In genomic region chr22:23984430-23984829, GRCh38 we compare ENCODE assay signal across 8 cellular contexts. TPM values are rescaled to one million over a fixed set of nuclear protein-coding genes. Genes with fewer than 3 reads are reported as not detected.
DNase-seq lines count a peak whose midpoint lies in the region; ATAC-seq and TF ChIP-seq lines count a peak whose summit lies in the region.

No MANE protein-coding gene starts in this region.

- no peak overlapping the region for H3K4me3 ChIP-seq in suprapubic skin

- no peaks in the 10 kb centered on the region for H3K9me3 ChIP-seq in suprapubic skin

- no peaks in the 10 kb centered on the region for H3K36me3 Mint-ChIP-seq in memory B cell

- H3K27ac Mint-ChIP-seq in memory B cell, result no peak overlapping the region

- H3K4me1 Mint-ChIP-seq in memory B cell, result peaks cover 2% of the 10 kb centered on the region

- ATAC-seq in memory B cell (ENCODE audit: low read depth) (peak; percentile 74), GM19035 (IDR thresholded peaks at IDR 0.05; ENCODE audit: unreplicated experiment) (no peak), HG03095 (IDR thresholded peaks at IDR 0.05; ENCODE audit: unreplicated experiment) (no peak)

- no peak for TF ChIP-seq POLR2A in suprapubic skin (IDR thresholded peaks at IDR 0.05)

- no peaks in the 10 kb centered on the region for H3K4me1 ChIP-seq in suprapubic skin

- no peak for TF ChIP-seq EP300 in suprapubic skin (IDR thresholded peaks at IDR 0.05)

- no peaks in the 10 kb centered on the region for H3K9me3 Mint-ChIP-seq in memory B cell

- no peaks in the 10 kb centered on the region for H3K36me3 ChIP-seq in suprapubic skin

- no peak overlapping the region for H3K4me3 Mint-ChIP-seq in memory B cell

- DNase-seq in GM10266 (ENCODE audit: extremely low spot score) (no peak), MV-4-11 (lab: John Stamatoyannopoulos, UW) (peak; percentile 9), memory B cell (ENCODE audit: low spot score in 2 of 2) (peak in 1 of 2 donors; percentile 62), suprapubic skin (ENCODE audit: low spot score in 2 of 2) (no peak), SW480 (ENCODE audit: low spot score) (no peak)
- peak; percentile 72 for DNase-seq in activated naive CD4-positive, alpha-beta T cell treated with Interleukin-2 at 50 U/mL for 16 hours

- no peaks in the 10 kb centered on the region for H3K27me3 ChIP-seq in suprapubic skin

- WGBS in suprapubic skin, result 62% methylated on average over 4 of the region's 6 CpGs

- H3K27me3 Mint-ChIP-seq in memory B cell, result peaks cover 1% of the 10 kb centered on the region

- TF ChIP-seq CTCF in GM10266 (IDR thresholded peaks at IDR 0.05; ENCODE audit: control insufficient read depth, insufficient read depth, low read depth, missing control alignments), result peak; percentile 75
- TF ChIP-seq CTCF in suprapubic skin (IDR thresholded peaks at IDR 0.05), result peak in 1 of 2 donors; percentile 50

- H3K27ac ChIP-seq in suprapubic skin, result no peak overlapping the region

RNA-seq across cellular contexts. Expression of gene GSTT2, which starts 4.5 kb away (rescaled TPM):
- under 1 TPM in 1 of 4 donors, not detected in 3; 0.81 TPM for total RNA-seq in suprapubic skin

RNA-seq across cellular contexts. Expression of gene DDT, which starts 10.2 kb away (rescaled TPM):
- total RNA-seq in suprapubic skin, result 100 to 1,000 TPM; 103 to 171 (median 130) TPM

RNA-seq across cellular contexts. Expression of gene DDTL, which starts 17.7 kb away (rescaled TPM):
- total RNA-seq in suprapubic skin, result 1 to 10 TPM in 3 of 4 donors, not detected in 1; 1.5 to 2.0 (median 2.0) TPM

RNA-seq across cellular contexts. Expression of gene GSTT4, which starts 20.8 kb away (rescaled TPM):
- total RNA-seq in suprapubic skin, result not detected

RNA-seq across cellular contexts. Expression of gene GSTT2B, which starts 23.4 kb away (rescaled TPM):
- total RNA-seq in suprapubic skin, result 10 to 100 TPM in 1 of 4 donors, 1 to 10 TPM in 3; 3.2 to 13.5 (median 6.7) TPM

Comparison
In these comparisons a context has a peak if more than half of its experiments do, and no peak if none do; other contexts are left out.
1. DNase-seq: peak in MV-4-11 (single experiment) and activated naive CD4-positive, alpha-beta T cell treated with Interleukin-2 at 50 U/mL for 16 hours (single experiment); none in GM10266 (single experiment), suprapubic skin (0 of 2) and SW480 (single experiment).